In the genomic region with DNA sequence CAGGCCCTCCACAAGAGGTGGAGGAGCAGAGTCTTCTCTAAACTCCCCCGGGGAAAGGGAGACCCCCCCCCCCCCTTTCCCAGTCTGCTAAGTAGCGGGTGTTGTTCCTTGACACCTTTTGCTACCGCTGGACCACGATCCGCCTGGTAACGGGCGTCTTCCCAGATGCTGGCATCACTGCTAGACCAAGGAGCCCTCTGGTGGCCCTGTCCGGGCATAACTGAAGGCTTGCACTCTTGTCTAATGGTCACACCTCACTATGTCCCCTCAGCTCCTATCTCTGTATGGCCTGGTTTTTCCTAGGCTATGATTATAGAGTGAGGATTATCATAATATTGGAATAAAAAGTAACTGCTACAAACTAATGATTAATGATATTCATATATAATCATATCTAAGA, we compare ENCODE assay signal across 2 cellular contexts. TPM values are rescaled to one million over a fixed set of nuclear protein-coding genes. Genes with fewer than 3 reads are reported as not detected.
"Had no signal": no experiment of that assay in that cellular context is flagged by ENCODE, and none has a peak within 500 bp of the region (broad histone marks: within the 10 kb centered on the region; RNA-seq: fewer than 3 reads in every experiment).

No MANE protein-coding gene starts in this region.

RNA-seq across cellular contexts. Expression of gene SGSM1, which starts 31.5 kb away (rescaled TPM):
- total RNA-seq: mammary epithelial cell had no signal
- polyA plus RNA-seq: keratinocyte had no signal
